Comparison of ENCODE assay signal across 15 cellular contexts in genomic region chr11:130634186-130634585, GRCh38.
"Had no signal": no experiment of that assay in that cellular context is flagged by ENCODE, and none has a peak within 500 bp of the region (broad histone marks: within the 10 kb centered on the region; RNA-seq: fewer than 3 reads in every experiment).

No MANE protein-coding gene starts in this region.

- H3K4me3 ChIP-seq: dorsolateral prefrontal cortex, prostate gland, skin epidermis had no signal

- H3K36me3 ChIP-seq: prostate gland had no signal

- H3K27ac ChIP-seq: prostate gland, VCaP had no signal

- ATAC-seq: activated naive CD8-positive, alpha-beta T cell treated with anti-CD3 and anti-CD28 coated beads, Interleukin-2, amount 50 U/mL, for 24 hours; stimulated activated naive B cell treated with anti-CD40 and anti-IgM and Interleukin-4, amounts not matched to agents 10 μg/mL and 1 μg/mL and 100 μg/mL, for 72 hours had no signal

- H3K4me1 Mint-ChIP-seq: stimulated activated naive B cell treated with anti-CD40 and anti-IgM and Interleukin-4, amounts not matched to agents 10 μg/mL and 1 μg/mL and 100 μg/mL, for 72 hours had no signal

- H3K9me3 Mint-ChIP-seq: activated naive CD8-positive, alpha-beta T cell treated with anti-CD3 and anti-CD28 coated beads, Interleukin-2, amount 50 U/mL, for 24 hours; endodermal cell; nephron progenitor cell; stimulated activated naive B cell treated with anti-CD40 and anti-IgM and Interleukin-4, amounts not matched to agents 10 μg/mL and 1 μg/mL and 100 μg/mL, for 72 hours had no signal

- DNase-seq: activated CD4-positive, alpha-beta T cell treated with anti-CD3 and anti-CD28 coated beads for 1 hour; activated naive CD4-positive, alpha-beta T cell treated with Interleukin-2 at 50 U/mL for 16 hours; activated naive CD8-positive, alpha-beta T cell treated with anti-CD3 and anti-CD28 coated beads, Interleukin-2, amount 50 U/mL, for 24 hours; aorta; erythroblast; nephron progenitor cell; occipital lobe; stimulated activated CD4-positive, alpha-beta T cell treated with anti-CD3 and anti-CD28 coated beads, Interleukin-15, amount 100 ng/mL, for 24 hours; stimulated activated CD4-positive, alpha-beta T cell treated with anti-CD3 and anti-CD28 coated beads, Interleukin-4, amount 100 ng/mL, for 1 hour; stimulated activated naive B cell treated with anti-CD40 and anti-IgM and Interleukin-4, amounts not matched to agents 10 μg/mL and 1 μg/mL and 100 μg/mL, for 72 hours had no signal

- H3K9me3 ChIP-seq: prostate gland had no signal

- H3K36me3 Mint-ChIP-seq: stimulated activated naive B cell treated with anti-CD40 and anti-IgM and Interleukin-4, amounts not matched to agents 10 μg/mL and 1 μg/mL and 100 μg/mL, for 72 hours had no signal

- H3K27ac Mint-ChIP-seq: activated naive CD8-positive, alpha-beta T cell treated with anti-CD3 and anti-CD28 coated beads, Interleukin-2, amount 50 U/mL, for 24 hours; endodermal cell; nephron progenitor cell; stimulated activated naive B cell treated with anti-CD40 and anti-IgM and Interleukin-4, amounts not matched to agents 10 μg/mL and 1 μg/mL and 100 μg/mL, for 72 hours had no signal

- H3K4me3 Mint-ChIP-seq: activated naive CD8-positive, alpha-beta T cell treated with anti-CD3 and anti-CD28 coated beads, Interleukin-2, amount 50 U/mL, for 24 hours; endodermal cell; nephron progenitor cell; stimulated activated naive B cell treated with anti-CD40 and anti-IgM and Interleukin-4, amounts not matched to agents 10 μg/mL and 1 μg/mL and 100 μg/mL, for 72 hours had no signal

- H3K4me1 ChIP-seq: prostate gland had no signal
